ENCODE assay signal across 17 cellular contexts in the genomic region with DNA sequence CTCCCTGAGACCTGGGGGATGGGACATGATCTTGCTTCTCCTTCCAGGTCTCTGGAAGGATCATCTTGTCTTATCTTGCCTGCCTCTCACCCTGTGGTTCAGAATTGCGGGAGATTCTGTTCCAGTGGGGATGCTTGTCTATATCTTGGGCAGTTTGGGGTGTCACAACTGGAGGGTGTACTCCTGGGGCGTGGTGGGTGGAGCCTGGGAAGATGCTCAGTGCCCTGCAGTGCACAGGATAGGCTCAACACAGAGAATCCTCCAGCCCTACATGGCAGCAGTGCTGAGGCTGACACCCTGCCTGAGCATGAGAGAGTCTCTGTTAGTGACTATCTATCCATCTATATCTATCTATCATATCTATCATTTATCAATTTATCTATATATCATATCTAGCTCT. TPM values are rescaled to one million over a fixed set of nuclear protein-coding genes. Genes with fewer than 3 reads are reported as not detected.
DNase-seq lines count a peak whose midpoint lies in the region; ATAC-seq and TF ChIP-seq lines count a peak whose summit lies in the region.
"Had no signal": no experiment of that assay in that cellular context is flagged by ENCODE, and none has a peak within 500 bp of the region (broad histone marks: within the 10 kb centered on the region; RNA-seq: fewer than 3 reads in every experiment).

No MANE protein-coding gene starts in this region.

- H3K36me3 ChIP-seq in DND-41 (ENCODE audit: insufficient read depth, low read length) (peaks cover 74% of the 10 kb centered on the region), stomach (no peaks in the 10 kb centered on the region)

- peaks cover 77% of the 10 kb centered on the region for H4K20me1 ChIP-seq in DND-41 (ENCODE audit: insufficient read depth, low read length)

- no peak for TF ChIP-seq EP300 in stomach (IDR thresholded peaks at IDR 0.05)

- peak overlapping the region; percentile 20; the same call in 1 of the 2 replicates for H3K4me2 ChIP-seq in DND-41 (ENCODE audit: insufficient read depth, low read length)

- H3K9me3 ChIP-seq in DND-41 (ENCODE audit: insufficient read depth, low read length, severe bottlenecking) = no peaks in the 10 kb centered on the region
- no peaks in the 10 kb centered on the region for H3K9me3 ChIP-seq in stomach
- H3K9me3 ChIP-seq: Caco-2 had no signal

- H3K27ac ChIP-seq in DND-41 (ENCODE audit: low read length) (no peak overlapping the region), stomach (no peak overlapping the region)
- H3K27ac ChIP-seq: C4-2B, GM23248, RWPE1 had no signal

- no peak for TF ChIP-seq POLR2A in stomach (IDR thresholded peaks at IDR 0.05)

- DNase-seq in activated CD4-positive, alpha-beta memory T cell treated with anti-CD3 and anti-CD28 coated beads for 36 hours = peak; percentile 30
- no peak for DNase-seq in activated CD4-positive, alpha-beta memory T cell treated with anti-CD3 and anti-CD28 coated beads, Interleukin-2, amount 10 ng/mL, durations not matched to agents 7 days and 5 days
- DNase-seq in DND-41 = peak; percentile 4
- DNase-seq in activated T-helper 2 cell treated with anti-CD3 and anti-CD28 coated beads, Interferon-gamma antibody, Interleukin-2, Interleukin-4, amounts not matched to agents 10 μg/mL and 5 μg/mL and 100 μg/mL, durations not matched to agents 14 hours and 24 hours and 36 hours (ENCODE audit: low spot score) = peak; percentile 6
- DNase-seq in osteocyte (ENCODE audit: extremely low spot score, unreplicated experiment) = peak; percentile 17
- no peak for DNase-seq in SK-N-DZ (ENCODE audit: low spot score)
- no peak for DNase-seq in stomach
- DNase-seq: Caco-2, GM23248, NCI-H1048, NCI-H2107, NCI-H226, NCI-H526 treated with DMSO at 0.1 percent for 48 hours had no signal

- ATAC-seq in DND-41 (ENCODE audit: insufficient read depth, low read depth) (no peak), HG03139 (IDR thresholded peaks at IDR 0.05; ENCODE audit: unreplicated experiment) (no peak)
- ATAC-seq: HCT116 had no signal

- peaks cover 4% of the 10 kb centered on the region for H3K36me3 Mint-ChIP-seq in activated CD4-positive, alpha-beta memory T cell treated with anti-CD3 and anti-CD28 coated beads for 36 hours
- peaks cover 12% of the 10 kb centered on the region for H3K36me3 Mint-ChIP-seq in activated CD4-positive, alpha-beta memory T cell treated with anti-CD3 and anti-CD28 coated beads, Interleukin-2, amount 10 ng/mL, durations not matched to agents 7 days and 5 days (ENCODE audit: low read depth)
- peaks cover 9% of the 10 kb centered on the region for H3K36me3 Mint-ChIP-seq in activated T-helper 2 cell treated with anti-CD3 and anti-CD28 coated beads, Interferon-gamma antibody, Interleukin-2, Interleukin-4, amounts not matched to agents 10 μg/mL and 5 μg/mL and 100 μg/mL, durations not matched to agents 14 hours and 24 hours and 36 hours (ENCODE audit: low read depth)
- H3K36me3 Mint-ChIP-seq in osteocyte (ENCODE audit: unreplicated experiment) = no peaks in the 10 kb centered on the region

- WGBS in stomach, 5 donors = 59 to 67% (median 61%) methylated on average over 2 of the region's 2 CpGs

- H3K79me2 ChIP-seq in DND-41 (ENCODE audit: insufficient read depth, low read length) = peaks cover 91% of the 10 kb centered on the region

- TF ChIP-seq CTCF in DND-41 (IDR thresholded peaks at IDR 0.05; ENCODE audit: borderline replicate concordance, extremely low read depth, low read length, poor library complexity, severe bottlenecking) (no peak), osteocyte (IDR thresholded peaks at IDR 0.05) (no peak), stomach (IDR thresholded peaks at IDR 0.05) (no peak)

- intact Hi-C loops in activated CD4-positive, alpha-beta memory T cell treated with anti-CD3 and anti-CD28 coated beads for 36 hours (cut with micrococcal nuclease) = loop anchor here (2.0 to 10.0 kb wide), 3 partner anchors 25 to 1165 kb away; a partner anchor contains a TSS
- intact Hi-C loops in activated T-helper 2 cell treated with anti-CD3 and anti-CD28 coated beads, Interferon-gamma antibody, Interleukin-2, Interleukin-4, amounts not matched to agents 10 μg/mL and 5 μg/mL and 100 μg/mL, durations not matched to agents 14 hours and 24 hours and 36 hours (cut with micrococcal nuclease) = no loop called here
- intact Hi-C loops in stomach (cut with DNase I; ENCODE audit: low total_unique reads) = no loop called here

- H3K9ac ChIP-seq in DND-41 (ENCODE audit: low read depth, low read length) = no peak overlapping the region
- H3K9ac ChIP-seq: GM23248 had no signal

- peaks cover 4% of the 10 kb centered on the region for H3K4me1 Mint-ChIP-seq in activated CD4-positive, alpha-beta memory T cell treated with anti-CD3 and anti-CD28 coated beads for 36 hours (ENCODE audit: low read depth)
- peaks cover 10% of the 10 kb centered on the region for H3K4me1 Mint-ChIP-seq in activated CD4-positive, alpha-beta memory T cell treated with anti-CD3 and anti-CD28 coated beads, Interleukin-2, amount 10 ng/mL, durations not matched to agents 7 days and 5 days
- H3K4me1 Mint-ChIP-seq in activated T-helper 2 cell treated with anti-CD3 and anti-CD28 coated beads, Interferon-gamma antibody, Interleukin-2, Interleukin-4, amounts not matched to agents 10 μg/mL and 5 μg/mL and 100 μg/mL, durations not matched to agents 14 hours and 24 hours and 36 hours (ENCODE audit: low read depth) = no peaks in the 10 kb centered on the region
- no peaks in the 10 kb centered on the region for H3K4me1 Mint-ChIP-seq in osteocyte (ENCODE audit: unreplicated experiment)

- POLR2A ChIA-PET in activated CD4-positive, alpha-beta memory T cell treated with anti-CD3 and anti-CD28 coated beads for 36 hours (lab: Charles Lee) = no interaction called here
- POLR2A ChIA-PET in activated CD4-positive, alpha-beta memory T cell treated with anti-CD3 and anti-CD28 coated beads, Interleukin-2, amount 10 ng/mL, durations not matched to agents 7 days and 5 days (lab: Charles Lee) = no interaction called here

- no peak overlapping the region for H2AFZ ChIP-seq in DND-41 (ENCODE audit: low read depth, low read length)
- H2AFZ ChIP-seq: GM23248 had no signal

- H3K27ac Mint-ChIP-seq in activated CD4-positive, alpha-beta memory T cell treated with anti-CD3 and anti-CD28 coated beads for 36 hours = no peak overlapping the region
- no peak overlapping the region for H3K27ac Mint-ChIP-seq in activated CD4-positive, alpha-beta memory T cell treated with anti-CD3 and anti-CD28 coated beads, Interleukin-2, amount 10 ng/mL, durations not matched to agents 7 days and 5 days
- no peak overlapping the region for H3K27ac Mint-ChIP-seq in activated T-helper 2 cell treated with anti-CD3 and anti-CD28 coated beads, Interferon-gamma antibody, Interleukin-2, Interleukin-4, amounts not matched to agents 10 μg/mL and 5 μg/mL and 100 μg/mL, durations not matched to agents 14 hours and 24 hours and 36 hours
- no peak overlapping the region for H3K27ac Mint-ChIP-seq in osteocyte (ENCODE audit: unreplicated experiment)

- H3K4me3 Mint-ChIP-seq in activated CD4-positive, alpha-beta memory T cell treated with anti-CD3 and anti-CD28 coated beads for 36 hours = no peak overlapping the region
- H3K4me3 Mint-ChIP-seq in activated CD4-positive, alpha-beta memory T cell treated with anti-CD3 and anti-CD28 coated beads, Interleukin-2, amount 10 ng/mL, durations not matched to agents 7 days and 5 days = no peak overlapping the region
- H3K4me3 Mint-ChIP-seq in activated T-helper 2 cell treated with anti-CD3 and anti-CD28 coated beads, Interferon-gamma antibody, Interleukin-2, Interleukin-4, amounts not matched to agents 10 μg/mL and 5 μg/mL and 100 μg/mL, durations not matched to agents 14 hours and 24 hours and 36 hours (ENCODE audit: low read depth) = no peak overlapping the region
- no peak overlapping the region for H3K4me3 Mint-ChIP-seq in osteocyte (ENCODE audit: unreplicated experiment)

- CTCF ChIA-PET in activated CD4-positive, alpha-beta memory T cell treated with anti-CD3 and anti-CD28 coated beads for 36 hours (lab: Charles Lee) = no interaction called here
- CTCF ChIA-PET in activated CD4-positive, alpha-beta memory T cell treated with anti-CD3 and anti-CD28 coated beads, Interleukin-2, amount 10 ng/mL, durations not matched to agents 7 days and 5 days (lab: Charles Lee) = no interaction called here

- no peaks in the 10 kb centered on the region for H3K27me3 Mint-ChIP-seq in activated CD4-positive, alpha-beta memory T cell treated with anti-CD3 and anti-CD28 coated beads for 36 hours
- no peaks in the 10 kb centered on the region for H3K27me3 Mint-ChIP-seq in activated CD4-positive, alpha-beta memory T cell treated with anti-CD3 and anti-CD28 coated beads, Interleukin-2, amount 10 ng/mL, durations not matched to agents 7 days and 5 days
- H3K27me3 Mint-ChIP-seq in activated T-helper 2 cell treated with anti-CD3 and anti-CD28 coated beads, Interferon-gamma antibody, Interleukin-2, Interleukin-4, amounts not matched to agents 10 μg/mL and 5 μg/mL and 100 μg/mL, durations not matched to agents 14 hours and 24 hours and 36 hours (ENCODE audit: low read depth) = no peaks in the 10 kb centered on the region
- no peaks in the 10 kb centered on the region for H3K27me3 Mint-ChIP-seq in osteocyte (ENCODE audit: unreplicated experiment)

- H3K4me3 ChIP-seq in DND-41 (ENCODE audit: low read depth in 1 of 2, low read length in 2 of 2) = no peak overlapping the region
- H3K4me3 ChIP-seq in stomach = no peak overlapping the region
- H3K4me3 ChIP-seq: GM23248 had no signal

- no peaks in the 10 kb centered on the region for H3K27me3 ChIP-seq in DND-41 (ENCODE audit: insufficient read depth, low read length, poor library complexity)
- H3K27me3 ChIP-seq in stomach = peaks cover 0 to 17% (median 0%) of the 10 kb centered on the region in 3 donors

- H3K4me1 ChIP-seq in DND-41 (ENCODE audit: insufficient read depth, low read length) (peaks cover 27% of the 10 kb centered on the region), stomach (no peaks in the 10 kb centered on the region)
- H3K4me1 ChIP-seq: Caco-2 had no signal

- H3K9me3 Mint-ChIP-seq in activated CD4-positive, alpha-beta memory T cell treated with anti-CD3 and anti-CD28 coated beads for 36 hours = no peaks in the 10 kb centered on the region
- H3K9me3 Mint-ChIP-seq in activated CD4-positive, alpha-beta memory T cell treated with anti-CD3 and anti-CD28 coated beads, Interleukin-2, amount 10 ng/mL, durations not matched to agents 7 days and 5 days = no peaks in the 10 kb centered on the region
- H3K9me3 Mint-ChIP-seq in activated T-helper 2 cell treated with anti-CD3 and anti-CD28 coated beads, Interferon-gamma antibody, Interleukin-2, Interleukin-4, amounts not matched to agents 10 μg/mL and 5 μg/mL and 100 μg/mL, durations not matched to agents 14 hours and 24 hours and 36 hours = no peaks in the 10 kb centered on the region
- H3K9me3 Mint-ChIP-seq in osteocyte (ENCODE audit: unreplicated experiment) = no peaks in the 10 kb centered on the region

RNA-seq across cellular contexts. Expression of a gene that starts 7.7 kb away (rescaled TPM):
- 10 to 100 TPM; 30.2 to 32.7 TPM for total RNA-seq in activated CD4-positive, alpha-beta memory T cell treated with anti-CD3 and anti-CD28 coated beads for 36 hours
- 100 to 1,000 TPM; 177 to 180 TPM for total RNA-seq in activated CD4-positive, alpha-beta memory T cell treated with anti-CD3 and anti-CD28 coated beads, Interleukin-2, amount 10 ng/mL, durations not matched to agents 7 days and 5 days
- total RNA-seq in activated T-helper 2 cell treated with anti-CD3 and anti-CD28 coated beads, Interferon-gamma antibody, Interleukin-2, Interleukin-4, amounts not matched to agents 10 μg/mL and 5 μg/mL and 100 μg/mL, durations not matched to agents 14 hours and 24 hours and 36 hours = 33.1 and 34.5 TPM in 2 replicates
- not detected in 2 replicates for total RNA-seq in osteocyte
- polyA plus RNA-seq in SK-N-DZ (2014; cell fraction: cytosol; rRNA removed) = not detected in 2 replicates
- not detected in 2 replicates for polyA plus RNA-seq in SK-N-DZ (2014; cell fraction: nucleus; rRNA removed)
- 1 to 10 TPM in 3 of 5 donors, not detected in 2; 1.8 to 3.3 (median 1.9) TPM for total RNA-seq in stomach
- polyA plus RNA-seq in stomach = under 1 TPM; 0.31 to 0.76 (median 0.70) TPM
- total RNA-seq: Caco-2, GM23248 had no signal
- polyA plus RNA-seq: GM23248 had no signal

Comparison
In these comparisons a context has a peak if more than half of its experiments do, and no peak if none do; other contexts are left out.
1. DNase-seq: peak in activated CD4-positive, alpha-beta memory T cell treated with anti-CD3 and anti-CD28 coated beads for 36 hours (single experiment), DND-41 (single experiment), activated T-helper 2 cell treated with anti-CD3 and anti-CD28 coated beads, Interferon-gamma antibody, Interleukin-2, Interleukin-4, amounts not matched to agents 10 μg/mL and 5 μg/mL and 100 μg/mL, durations not matched to agents 14 hours and 24 hours and 36 hours (single experiment) and osteocyte (single experiment); none in activated CD4-positive, alpha-beta memory T cell treated with anti-CD3 and anti-CD28 coated beads, Interleukin-2, amount 10 ng/mL, durations not matched to agents 7 days and 5 days (single experiment), SK-N-DZ (single experiment) and stomach (single experiment).